In the genomic region with DNA sequence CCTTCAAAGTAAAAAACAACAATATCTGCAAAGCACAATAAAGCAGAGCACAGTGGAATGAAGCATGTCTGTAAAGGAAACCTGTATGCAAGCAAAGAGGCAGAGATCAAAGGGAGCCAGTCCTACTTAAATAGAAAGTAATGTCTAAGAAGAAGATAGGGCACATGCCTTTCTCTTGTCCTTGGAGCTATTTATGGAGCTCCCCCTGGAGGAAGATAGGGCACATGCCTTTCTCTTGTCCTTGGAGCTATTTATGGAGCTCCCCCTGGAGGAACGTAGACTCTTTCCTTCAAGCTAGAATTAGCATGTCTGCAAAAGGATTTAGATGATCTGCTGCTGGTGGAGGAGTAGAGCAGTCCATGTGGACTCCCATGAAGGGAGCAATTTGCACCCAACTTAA, we compare ENCODE assay signal across 12 cellular contexts.
DNase-seq lines count a peak whose midpoint lies in the region; ATAC-seq, FAIRE-seq and TF ChIP-seq lines count a peak whose summit lies in the region.
"Had no signal": no experiment of that assay in that cellular context is flagged by ENCODE, and none has a peak within 500 bp of the region (broad histone marks: within the 10 kb centered on the region; RNA-seq: fewer than 3 reads in every experiment).

No MANE protein-coding gene starts in this region.

- H3K36me3 ChIP-seq in Panc1 (ENCODE audit: control insufficient read depth, insufficient read depth, low read length) (no peaks in the 10 kb centered on the region), kidney (ENCODE audit: control insufficient read depth in 1 of 2, insufficient read depth in 2 of 2, low read length in 2 of 2) (no peaks in the 10 kb centered on the region)

- POLR2A ChIA-PET in Panc1 (lab: Charles Lee) = no interaction called here

- H3K27ac ChIP-seq in Panc1 (ENCODE audit: low read length) (no peak overlapping the region), kidney (ENCODE audit: low read depth in 2 of 2, low read length in 2 of 2) (no peak overlapping the region)

- no TSS peak for BruUV-seq in Panc1 (replicated peaks; lab: Mats Ljungman, UMichigan)

- no peaks in the 10 kb centered on the region for H3K9me3 ChIP-seq in Panc1 (ENCODE audit: control insufficient read depth, insufficient read depth, low read depth, low read length)
- no peaks in the 10 kb centered on the region for H3K9me3 ChIP-seq in kidney (ENCODE audit: control insufficient read depth in 1 of 2, low read length in 2 of 2)

- no peaks in the 10 kb centered on the region for H3K4me1 ChIP-seq in Panc1 (ENCODE audit: control insufficient read depth, insufficient read depth, low read length)
- no peaks in the 10 kb centered on the region for H3K4me1 ChIP-seq in kidney (ENCODE audit: control insufficient read depth in 1 of 2, insufficient read depth in 1 of 2, low read depth in 1 of 2, low read length in 2 of 2)

- intact Hi-C loops in Panc1 (cut with micrococcal nuclease; ENCODE audit: unreplicated experiment) (no loop called here), kidney (cut with DNase I) (no loop called here)

- H3K4me3 ChIP-seq in AG10803 (ENCODE audit: low read length) (no peak overlapping the region), Panc1 (ENCODE audit: low read depth in 2 of 2, low read length in 2 of 2) (no peak overlapping the region), kidney (ENCODE audit: low read length in 2 of 2) (no peak overlapping the region)

- no peaks in the 10 kb centered on the region for H3K27me3 ChIP-seq in Panc1 (ENCODE audit: control insufficient read depth, insufficient read depth, low read length)

- TF ChIP-seq CTCF in AG10803 (conservative IDR thresholded peaks at IDR 0.05; ENCODE audit: low read length) (peak; percentile 62), Panc1 (IDR thresholded peaks at IDR 0.05) (peak; percentile 69), kidney (IDR thresholded peaks at IDR 0.05; ENCODE audit: borderline replicate concordance, extremely low read depth, insufficient read depth) (no peak)

- CTCF ChIA-PET in Panc1 (lab: Charles Lee) = interaction anchor here (0.5 to 1.2 kb wide), 2 partner anchors 11 to 356 kb away, joined by 4 to 9 read pairs; no protein-coding TSS in a partner anchor

- no peak overlapping the region for H3K9ac ChIP-seq in kidney (ENCODE audit: low read length in 2 of 2)

- ATAC-seq in GM21360 (IDR thresholded peaks at IDR 0.05; ENCODE audit: unreplicated experiment) = peak; percentile 97
- ATAC-seq in Panc1 = peak; percentile 68; the same call in 1 of the 2 replicates

- FAIRE-seq in kidney (lab: Jason Lieb, UNC) = no peak

- peak; percentile 51 for DNase-seq in AG10803 (ENCODE audit: low read depth)
- DNase-seq in Panc1 (ENCODE audit: low read depth, low spot score) = no peak
- DNase-seq in hepatic stellate cell (ENCODE audit: low spot score) = peak; percentile 13
- DNase-seq in kidney = no peak
- DNase-seq in NCI-H146 treated with DMSO at 0.1 percent for 48 hours (lab: John Stamatoyannopoulos, UW; ENCODE audit: unreplicated experiment) = no peak
- no peak for DNase-seq in HuH-7.5 (ENCODE audit: low spot score)
- DNase-seq in hippocampal formation (lab: John Stamatoyannopoulos, UW) = no peak
- DNase-seq: activated CD8-positive, alpha-beta memory T cell treated with anti-CD3 and anti-CD28 coated beads, Interleukin-2, amount 50 U/mL, for 48 hours; COR-L47; islet precursor cell; Kasumi-1 had no signal

- in situ Hi-C loops in Panc1 (cut with HindIII; ENCODE audit: low pct_unique_long_range_greater_than_20kb, low sequenced_read_pairs) = no loop called here

Comparison
In these comparisons a context has a peak if more than half of its experiments do, and no peak if none do; other contexts are left out.
1. DNase-seq: peak in AG10803 (single experiment) and hepatic stellate cell (single experiment); none in Panc1 (single experiment), kidney (single experiment), NCI-H146 treated with DMSO at 0.1 percent for 48 hours (single experiment), HuH-7.5 (single experiment) and hippocampal formation (0 of 2).